In genomic region chr7:128904381-128905197, GRCh38 we compare ENCODE assay signal across 9 cellular contexts. TPM values are rescaled to one million over a fixed set of nuclear protein-coding genes. Genes with fewer than 3 reads are reported as not detected.
A peak's percentile ranks its signal among the peaks of the same experiment; 100 is the strongest.
DNase-seq lines count a peak whose midpoint lies in the region; ATAC-seq, FAIRE-seq and TF ChIP-seq lines count a peak whose summit lies in the region.
"Had no signal": no experiment of that assay in that cellular context is flagged by ENCODE, and none has a peak within 500 bp of the region (broad histone marks: within the 10 kb centered on the region; RNA-seq: fewer than 3 reads in every experiment).

No MANE protein-coding gene starts in this region.

- H3K4me1 Mint-ChIP-seq in activated T-cell treated with anti-CD3 and anti-CD28 coated beads, Interleukin-2, amount 50 U/mL, for 24 hours (ENCODE audit: low read depth), result no peaks in the 10 kb centered on the region
- H3K4me1 Mint-ChIP-seq in T-helper 2 cell treated with Interferon-gamma antibody and Interleukin-4, amounts not matched to agents 5 μg/mL and 100 μg/mL, for 36 hours (ENCODE audit: low read depth), result no peaks in the 10 kb centered on the region

- intact Hi-C loops in mammary epithelial cell (cut with micrococcal nuclease) (loop anchor here (1.0 to 5.0 kb wide), 3 partner anchors 58 to 306 kb away; no protein-coding TSS in a partner anchor), kidney (cut with DNase I) (no loop called here)

- no peak overlapping the region for H3K4me2 ChIP-seq in mammary epithelial cell (ENCODE audit: insufficient read depth, low read depth, low read length)

- H3K4me1 ChIP-seq in mammary epithelial cell (ENCODE audit: insufficient read depth, low read length), result peaks cover 15% of the 10 kb centered on the region
- H3K4me1 ChIP-seq in kidney (ENCODE audit: control insufficient read depth in 1 of 2, insufficient read depth in 1 of 2, low read depth in 1 of 2, low read length in 2 of 2), result peaks cover 0 to 6% of the 10 kb centered on the region in 2 donors
- peaks cover 0 to 2% (median under 1%) of the 10 kb centered on the region in 4 donors for H3K4me1 ChIP-seq in tibial nerve

- no TSS peak for BruUV-seq in mammary epithelial cell (replicated peaks; lab: Mats Ljungman, UMichigan)

- dilution Hi-C loops in mammary epithelial cell (cut with HindIII; ENCODE audit: low sequenced_read_pairs), result no loop called here

- no peak overlapping the region for H2AFZ ChIP-seq in mammary epithelial cell (ENCODE audit: low read depth, low read length)

- DNase-seq in activated T-cell treated with anti-CD3 and anti-CD28 coated beads, Interleukin-2, amount 50 U/mL, for 24 hours, result peak; percentile 42
- no peak for DNase-seq in activated T-cell treated with anti-CD3 and anti-CD28 coated beads, Interleukin-2, amount 50 U/mL, for 1 hour
- DNase-seq in NCI-H82 treated with DMSO at 0.1 percent for 48 hours (lab: John Stamatoyannopoulos, UW; ENCODE audit: unreplicated experiment) (peak; percentile 14), mammary epithelial cell (peak; percentile 48), kidney (no peak), tibial nerve (ENCODE audit: low spot score in 2 of 2) (peak in 1 of 2 donors; percentile 21)
- DNase-seq in T-helper 2 cell treated with Interferon-gamma antibody and Interleukin-4, amounts not matched to agents 5 μg/mL and 100 μg/mL, for 36 hours (ENCODE audit: low spot score), result no peak

- H3K27ac ChIP-seq in mammary epithelial cell (ENCODE audit: insufficient read depth, low read depth, low read length), result no peak overlapping the region
- no peak overlapping the region for H3K27ac ChIP-seq in kidney (ENCODE audit: low read depth in 2 of 2, low read length in 2 of 2)
- no peak overlapping the region for H3K27ac ChIP-seq in tibial nerve

- no peak overlapping the region for H3K9ac ChIP-seq in mammary epithelial cell (ENCODE audit: insufficient read depth, low read length)
- H3K9ac ChIP-seq in kidney (ENCODE audit: low read length in 2 of 2), result no peak overlapping the region

- no peaks in the 10 kb centered on the region for H4K20me1 ChIP-seq in mammary epithelial cell (ENCODE audit: insufficient read depth, low read length)

- H3K4me3 ChIP-seq in mammary epithelial cell (replicated peaks in 1 of 3; ENCODE audit: insufficient read depth in 1 of 3, low read depth in 2 of 3, low read length in 3 of 3) (no peak overlapping the region), kidney (ENCODE audit: low read length in 2 of 2) (no peak overlapping the region), tibial nerve (no peak overlapping the region)

- CTCF ChIA-PET in mammary epithelial cell (lab: Charles Lee; ENCODE audit: low non-redundant PET), result no interaction called here

- TF ChIP-seq POLR2A in tibial nerve (IDR thresholded peaks at IDR 0.05), result no peak

- in situ Hi-C loops in mammary epithelial cell (cut with MboI; ENCODE audit: low sequenced_read_pairs in 2 of 2), result loop anchor here in 1 of 2 donors (10.0 kb wide), 1 partner anchor 190 kb away; no protein-coding TSS in a partner anchor

- H3K9me3 Mint-ChIP-seq in activated T-cell treated with anti-CD3 and anti-CD28 coated beads, Interleukin-2, amount 50 U/mL, for 24 hours, result no peaks in the 10 kb centered on the region
- no peaks in the 10 kb centered on the region for H3K9me3 Mint-ChIP-seq in T-helper 2 cell treated with Interferon-gamma antibody and Interleukin-4, amounts not matched to agents 5 μg/mL and 100 μg/mL, for 36 hours

- TF ChIP-seq EP300 in tibial nerve (IDR thresholded peaks at IDR 0.05), result no peak

- no peak overlapping the region for H3K27ac Mint-ChIP-seq in activated T-cell treated with anti-CD3 and anti-CD28 coated beads, Interleukin-2, amount 50 U/mL, for 24 hours
- no peak overlapping the region for H3K27ac Mint-ChIP-seq in T-helper 2 cell treated with Interferon-gamma antibody and Interleukin-4, amounts not matched to agents 5 μg/mL and 100 μg/mL, for 36 hours

- H3K79me2 ChIP-seq in mammary epithelial cell (ENCODE audit: insufficient read depth, low read length), result no peaks in the 10 kb centered on the region

- peaks cover 36% of the 10 kb centered on the region for H3K27me3 Mint-ChIP-seq in activated T-cell treated with anti-CD3 and anti-CD28 coated beads, Interleukin-2, amount 50 U/mL, for 24 hours
- H3K27me3 Mint-ChIP-seq in T-helper 2 cell treated with Interferon-gamma antibody and Interleukin-4, amounts not matched to agents 5 μg/mL and 100 μg/mL, for 36 hours (ENCODE audit: low read depth), result peaks cover 19% of the 10 kb centered on the region

- H3K9me3 ChIP-seq in mammary epithelial cell (replicated peaks; ENCODE audit: insufficient read depth, low read length) (no peaks in the 10 kb centered on the region), kidney (ENCODE audit: control insufficient read depth in 1 of 2, low read length in 2 of 2) (peaks cover 0 to under 1% of the 10 kb centered on the region in 2 donors), tibial nerve (peaks cover 0 to 3% (median 0%) of the 10 kb centered on the region in 4 donors)

- H3K27me3 ChIP-seq in mammary epithelial cell (ENCODE audit: insufficient read depth, low read length), result peaks cover 2% of the 10 kb centered on the region
- peaks cover 0 to 45% of the 10 kb centered on the region in 2 donors for H3K27me3 ChIP-seq in tibial nerve

- no peaks in the 10 kb centered on the region for H3K36me3 Mint-ChIP-seq in activated T-cell treated with anti-CD3 and anti-CD28 coated beads, Interleukin-2, amount 50 U/mL, for 24 hours (ENCODE audit: low read depth)
- no peaks in the 10 kb centered on the region for H3K36me3 Mint-ChIP-seq in T-helper 2 cell treated with Interferon-gamma antibody and Interleukin-4, amounts not matched to agents 5 μg/mL and 100 μg/mL, for 36 hours (ENCODE audit: low read depth)

- 36% methylated on average over 7 of the region's 8 CpGs for WGBS in mammary epithelial cell (ENCODE audit: low coverage, missing lambda C conversion rate)
- 40 to 49% methylated on average over 8 of the region's 8 CpGs for WGBS in tibial nerve, 2 donors

- no peak overlapping the region for H3K4me3 Mint-ChIP-seq in activated T-cell treated with anti-CD3 and anti-CD28 coated beads, Interleukin-2, amount 50 U/mL, for 24 hours
- H3K4me3 Mint-ChIP-seq in T-helper 2 cell treated with Interferon-gamma antibody and Interleukin-4, amounts not matched to agents 5 μg/mL and 100 μg/mL, for 36 hours, result no peak overlapping the region

- peak; percentile 39 for ATAC-seq in HG02759 (IDR thresholded peaks at IDR 0.05; ENCODE audit: unreplicated experiment)

- no peak for FAIRE-seq in kidney (lab: Jason Lieb, UNC)
- FAIRE-seq: endometrium had no signal

- TF ChIP-seq CTCF in mammary epithelial cell (conservative IDR thresholded peaks at IDR 0.05 in 1 of 2, IDR thresholded peaks at IDR 0.05 in 1 of 2; ENCODE audit: extremely low read depth in 1 of 2, insufficient read depth in 1 of 2, low read depth in 1 of 2, low read length in 2 of 2) (peak; percentile 70 to 72), kidney (IDR thresholded peaks at IDR 0.05; ENCODE audit: borderline replicate concordance, extremely low read depth, insufficient read depth) (peak; percentile 76), tibial nerve (IDR thresholded peaks at IDR 0.05) (peak; percentile 34 to 54 (median 47))

- no peaks in the 10 kb centered on the region for H3K36me3 ChIP-seq in mammary epithelial cell (ENCODE audit: insufficient read depth, low read length)
- H3K36me3 ChIP-seq in kidney (ENCODE audit: control insufficient read depth in 1 of 2, insufficient read depth in 2 of 2, low read length in 2 of 2), result peaks cover 0 to 4% of the 10 kb centered on the region in 2 donors
- no peaks in the 10 kb centered on the region for H3K36me3 ChIP-seq in tibial nerve

RNA-seq across cellular contexts. Expression of gene KCP, which starts 5.9 kb away (rescaled TPM):
- total RNA-seq in mammary epithelial cell (under 1 TPM in 1 of 2 donors, not detected in 1; 0.50 TPM), kidney (44.6 TPM), tibial nerve (under 1 TPM; 0.21 to 0.90 (median 0.40) TPM)
- polyA plus RNA-seq in mammary epithelial cell (0.20 TPM), kidney (ENCODE audit: insufficient read depth, low read depth, low replicate concordance) (7.7 TPM)
- polyA minus RNA-seq in mammary epithelial cell, result not detected

RNA-seq across cellular contexts. Expression of gene IRF5, which starts 33.1 kb away (rescaled TPM):
- total RNA-seq in mammary epithelial cell, result 10 to 100 TPM; 10.9 to 12.7 TPM
- polyA plus RNA-seq in mammary epithelial cell, result 2.8 TPM
- 4.5 TPM for polyA minus RNA-seq in mammary epithelial cell
- total RNA-seq in kidney, result 27.1 TPM
- 13.0 TPM for polyA plus RNA-seq in kidney (ENCODE audit: insufficient read depth, low read depth, low replicate concordance)
- 10 to 100 TPM in 3 of 4 donors, 1 to 10 TPM in 1; 7.8 to 28.8 (median 15.0) TPM for total RNA-seq in tibial nerve

RNA-seq across cellular contexts. Expression of gene ATP6V1F, which starts 41.9 kb away (rescaled TPM):
- total RNA-seq in mammary epithelial cell (100 to 1,000 TPM in 1 of 2 donors, 10 to 100 TPM in 1; 83.7 to 171 TPM), kidney (161 TPM), tibial nerve (100 to 1,000 TPM in 1 of 4 donors, 10 to 100 TPM in 3; 57.9 to 122 (median 75.4) TPM)
- polyA plus RNA-seq in mammary epithelial cell (304 TPM), kidney (ENCODE audit: insufficient read depth, low read depth, low replicate concordance) (684 TPM)
- 81.7 TPM for polyA minus RNA-seq in mammary epithelial cell

Comparison
In these comparisons a context has a peak if more than half of its experiments do, and no peak if none do; other contexts are left out.
1. DNase-seq: peak in activated T-cell treated with anti-CD3 and anti-CD28 coated beads, Interleukin-2, amount 50 U/mL, for 24 hours (single experiment), NCI-H82 treated with DMSO at 0.1 percent for 48 hours (single experiment) and mammary epithelial cell (single experiment); none in activated T-cell treated with anti-CD3 and anti-CD28 coated beads, Interleukin-2, amount 50 U/mL, for 1 hour (single experiment), kidney (single experiment) and T-helper 2 cell treated with Interferon-gamma antibody and Interleukin-4, amounts not matched to agents 5 μg/mL and 100 μg/mL, for 36 hours (single experiment).
2. RNA of gene KCP, which starts 5.9 kb away (total RNA-seq): 44.6 TPM in kidney (single experiment); 0.21 to 0.90 TPM in tibial nerve and 0.50 TPM in mammary epithelial cell; every median in the first group is over 10 times any median in the second.
3. Peak in every context shown above with its lines, with median percentiles within 50 percentile points of each other: CTCF ChIP-seq.